ENCODE assay signal across 20 cellular contexts in genomic region chr12:111672822-111673381, GRCh38.
"Had no signal": no experiment of that assay in that cellular context is flagged by ENCODE, and none has a peak within 500 bp of the region (broad histone marks: within the 10 kb centered on the region; RNA-seq: fewer than 3 reads in every experiment).

No MANE protein-coding gene starts in this region.

- H3K4me3 ChIP-seq: dorsolateral prefrontal cortex, mucosa of descending colon, right atrium auricular region, tibial artery, upper lobe of left lung, vagina had no signal

- H3K27ac ChIP-seq: neutrophil, right atrium auricular region, vagina had no signal

- DNase-seq: cortex of kidney; dorsolateral prefrontal cortex; effector CD8-positive, alpha-beta T cell; glutamatergic neuron; kidney; left cardiac atrium; mucosa of descending colon; naive thymus-derived CD8-positive, alpha-beta T cell; posterior cingulate gyrus; small intestine; stimulated activated CD4-positive, alpha-beta T cell treated with anti-CD3 and anti-CD28 coated beads, Interleukin-4, amount 100 ng/mL, for 1 hour; stimulated activated CD8-positive, alpha-beta memory T cell treated with anti-CD3 and anti-CD28 coated beads, Interleukin-4, amount 100 ng/mL, for 48 hours; tibial artery had no signal

- ATAC-seq: esophagus mucosa; mucosa of descending colon; naive thymus-derived CD8-positive, alpha-beta T cell; stimulated activated effector memory CD8-positive, alpha-beta T cell treated with anti-CD3 and anti-CD28 coated beads, Interleukin-12 subunit alpha, Interleukin-12 subunit beta, amount 100 ng/mL, for 72 hours had no signal

- H3K27me3 ChIP-seq: dorsolateral prefrontal cortex, neutrophil, right atrium auricular region, tibial artery, upper lobe of left lung, vagina had no signal

- H3K4me1 ChIP-seq: right atrium auricular region, vagina had no signal

- H3K9me3 ChIP-seq: mucosa of descending colon, neutrophil, right atrium auricular region, tibial artery, upper lobe of left lung, vagina had no signal

- H3K4me3 Mint-ChIP-seq: naive thymus-derived CD8-positive, alpha-beta T cell; stimulated activated effector memory CD8-positive, alpha-beta T cell treated with anti-CD3 and anti-CD28 coated beads, Interleukin-12 subunit alpha, Interleukin-12 subunit beta, amount 100 ng/mL, for 72 hours; stimulated activated naive CD8-positive, alpha-beta T cell treated with anti-CD3 and anti-CD28 coated beads, Interleukin-15, Interleukin-2, amounts not matched to agents 100 ng/mL and 50 ng/mL, for 24 hours had no signal

- H3K27me3 Mint-ChIP-seq: naive thymus-derived CD8-positive, alpha-beta T cell; stimulated activated naive CD8-positive, alpha-beta T cell treated with anti-CD3 and anti-CD28 coated beads, Interleukin-15, Interleukin-2, amounts not matched to agents 100 ng/mL and 50 ng/mL, for 24 hours had no signal

- H3K4me1 Mint-ChIP-seq: stimulated activated effector memory CD8-positive, alpha-beta T cell treated with anti-CD3 and anti-CD28 coated beads, Interleukin-12 subunit alpha, Interleukin-12 subunit beta, amount 100 ng/mL, for 72 hours had no signal

- H3K27ac Mint-ChIP-seq: naive thymus-derived CD8-positive, alpha-beta T cell; stimulated activated effector memory CD8-positive, alpha-beta T cell treated with anti-CD3 and anti-CD28 coated beads, Interleukin-12 subunit alpha, Interleukin-12 subunit beta, amount 100 ng/mL, for 72 hours; stimulated activated naive CD8-positive, alpha-beta T cell treated with anti-CD3 and anti-CD28 coated beads, Interleukin-15, Interleukin-2, amounts not matched to agents 100 ng/mL and 50 ng/mL, for 24 hours had no signal

- H3K9me3 Mint-ChIP-seq: naive thymus-derived CD8-positive, alpha-beta T cell; stimulated activated effector memory CD8-positive, alpha-beta T cell treated with anti-CD3 and anti-CD28 coated beads, Interleukin-12 subunit alpha, Interleukin-12 subunit beta, amount 100 ng/mL, for 72 hours; stimulated activated naive CD8-positive, alpha-beta T cell treated with anti-CD3 and anti-CD28 coated beads, Interleukin-15, Interleukin-2, amounts not matched to agents 100 ng/mL and 50 ng/mL, for 24 hours had no signal
